In genomic region chr12:94644622-94645021, GRCh38 we compare ENCODE assay signal across 8 cellular contexts. TPM values are rescaled to one million over a fixed set of nuclear protein-coding genes. Genes with fewer than 3 reads are reported as not detected.
DNase-seq lines count a peak whose midpoint lies in the region; ATAC-seq, FAIRE-seq and TF ChIP-seq lines count a peak whose summit lies in the region.

No MANE protein-coding gene starts in this region.

- FAIRE-seq in frontal cortex (lab: Jason Lieb, UNC), result no peak

- 57 to 73% (median 71%) methylated on average over 4 of the region's 4 CpGs for WGBS in stomach, 5 donors

- TF ChIP-seq POLR2A in stomach (IDR thresholded peaks at IDR 0.05) (no peak), uterus (IDR thresholded peaks at IDR 0.05) (no peak)

- ATAC-seq in GM19467 (IDR thresholded peaks at IDR 0.05; ENCODE audit: unreplicated experiment), result peak; percentile 21

- intact Hi-C loops in stomach (cut with DNase I; ENCODE audit: low total_unique reads), result no loop called here
- intact Hi-C loops in uterus (cut with DNase I; ENCODE audit: low total_unique reads), result no loop called here

- H3K9me3 ChIP-seq in stomach, result no peaks in the 10 kb centered on the region
- no peaks in the 10 kb centered on the region for H3K9me3 ChIP-seq in uterus

- no peak for TF ChIP-seq EP300 in stomach (IDR thresholded peaks at IDR 0.05)

- no peaks in the 10 kb centered on the region for H3K36me3 ChIP-seq in stomach
- no peaks in the 10 kb centered on the region for H3K36me3 ChIP-seq in uterus

- TF ChIP-seq CTCF in AG10803 (conservative IDR thresholded peaks at IDR 0.05; ENCODE audit: low read length) (no peak), foreskin fibroblast (IDR thresholded peaks at IDR 0.05; ENCODE audit: low read depth, low read length) (no peak), stomach (IDR thresholded peaks at IDR 0.05) (no peak), uterus (IDR thresholded peaks at IDR 0.05) (no peak)

- H3K4me3 ChIP-seq in AG10803 (ENCODE audit: low read length) (no peak overlapping the region), foreskin fibroblast (ENCODE audit: low read depth in 1 of 2, low read length in 2 of 2) (no peak overlapping the region), stomach (no peak overlapping the region), uterus (no peak overlapping the region)

- DNase-seq in AG10803 (ENCODE audit: low read depth) (peak; percentile 22), NCI-H2196 treated with DMSO at 0.1 percent for 48 hours (lab: John Stamatoyannopoulos, UW; ENCODE audit: unreplicated experiment) (peak; percentile 78), foreskin fibroblast (peak; percentile 88 to 89), stomach (no peak), frontal cortex (ENCODE audit: low spot score in 2 of 2) (no peak), uterus (no peak), NCI-H2227 treated with DMSO at 0.1 percent for 48 hours (lab: John Stamatoyannopoulos, UW) (no peak)

- peaks cover 0 to 45% (median 16%) of the 10 kb centered on the region in 4 donors for H3K4me1 ChIP-seq in stomach
- no peaks in the 10 kb centered on the region for H3K4me1 ChIP-seq in uterus

- H3K27me3 ChIP-seq in stomach, result no peaks in the 10 kb centered on the region
- H3K27me3 ChIP-seq in uterus, result no peaks in the 10 kb centered on the region

- H3K27ac ChIP-seq in stomach, result peak overlapping the region in 3 of 5 donors; percentile 51 to 75 (median 64)
- H3K27ac ChIP-seq in uterus, result peak overlapping the region in 1 of 2 donors; percentile 56

RNA-seq across cellular contexts. Expression of gene TMCC3, which starts 5.7 kb away (rescaled TPM):
- total RNA-seq in stomach, result 10 to 100 TPM in 2 of 5 donors, 1 to 10 TPM in 2, under 1 TPM in 1; 0.58 to 14.3 (median 9.0) TPM
- polyA plus RNA-seq in stomach, result 1 to 10 TPM; 2.1 to 4.3 (median 2.1) TPM
- 9.0 TPM for total RNA-seq in frontal cortex
- 10 to 100 TPM; 12.4 to 47.3 (median 32.7) TPM for total RNA-seq in uterus

Comparison
In these comparisons a context has a peak if more than half of its experiments do, and no peak if none do; other contexts are left out.
1. DNase-seq: peak in AG10803 (single experiment), NCI-H2196 treated with DMSO at 0.1 percent for 48 hours (single experiment) and foreskin fibroblast (2 of 2); none in stomach (single experiment), frontal cortex (0 of 2), uterus (0 of 2) and NCI-H2227 treated with DMSO at 0.1 percent for 48 hours (single experiment).